In genomic region chr6:130366011-130366963, GRCh38 we compare ENCODE assay signal across 8 cellular contexts. TPM values are rescaled to one million over a fixed set of nuclear protein-coding genes. Genes with fewer than 3 reads are reported as not detected.
DNase-seq lines count a peak whose midpoint lies in the region; ATAC-seq, FAIRE-seq and TF ChIP-seq lines count a peak whose summit lies in the region.

TSS of gene TMEM200A (plus strand) at chr6:130366017. CDS start at chr6:130440423, 74,406 bp downstream.

- no peak for FAIRE-seq in GM12892 (lab: Jason Lieb, UNC)

- ATAC-seq in HG03442 (IDR thresholded peaks at IDR 0.05; ENCODE audit: unreplicated experiment) = peak; percentile 25
- ATAC-seq in stimulated activated naive CD8-positive, alpha-beta T cell treated with anti-CD3 and anti-CD28 coated beads, Interleukin-15, Interleukin-2, amounts not matched to agents 100 U/mL and 50 U/mL, for 24 hours = peak; percentile 44

- DNase-seq in GM12892 (ENCODE audit: insufficient read length) (peak; percentile 23), endothelial cell (ENCODE audit: low spot score) (peak; percentile 65), mesothelial cell of epicardium (ENCODE audit: low spot score in 2 of 2, unreplicated experiment in 2 of 2) (peak; percentile 40 to 61), HUDEP-2 (lab: John Stamatoyannopoulos, UW; ENCODE audit: unreplicated experiment in 76 of 76) (no peak), epidermal melanocyte (ENCODE audit: insufficient read length, low spot score) (no peak)
- DNase-seq in activated CD4-positive, alpha-beta T cell treated with anti-CD3 and anti-CD28 coated beads, Interleukin-2, amount 50 U/mL, for 48 hours = peak; percentile 30 to 45
- peak; percentile 52 for DNase-seq in stimulated activated naive CD8-positive, alpha-beta T cell treated with anti-CD3 and anti-CD28 coated beads, Interleukin-15, Interleukin-2, amounts not matched to agents 100 U/mL and 50 U/mL, for 24 hours

- no peak for TF ChIP-seq CTCF in endothelial cell (IDR thresholded peaks at IDR 0.05; ENCODE audit: unreplicated experiment)
- TF ChIP-seq CTCF in mesothelial cell of epicardium (IDR thresholded peaks at IDR 0.05; ENCODE audit: unreplicated experiment) = no peak

- peak within 1 kb of the TSS; percentile 57 for H3K27ac Mint-ChIP-seq in endothelial cell (ENCODE audit: unreplicated experiment)
- H3K27ac Mint-ChIP-seq in mesothelial cell of epicardium = peak within 1 kb of the TSS; percentile 85

- H3K9me3 Mint-ChIP-seq in endothelial cell (ENCODE audit: unreplicated experiment) = no peaks in the 10 kb centered on the region
- no peaks in the 10 kb centered on the region for H3K9me3 Mint-ChIP-seq in mesothelial cell of epicardium

- H3K27me3 Mint-ChIP-seq in endothelial cell (ENCODE audit: unreplicated experiment) = no peaks in the 10 kb centered on the region
- peaks cover 32% of the 10 kb centered on the region for H3K27me3 Mint-ChIP-seq in mesothelial cell of epicardium (ENCODE audit: low read depth)

- H3K36me3 Mint-ChIP-seq in endothelial cell (ENCODE audit: low read depth, unreplicated experiment) = no peaks in the 10 kb centered on the region
- H3K36me3 Mint-ChIP-seq in mesothelial cell of epicardium = no peaks in the 10 kb centered on the region

- peak within 1 kb of the TSS; percentile 89 for H3K4me3 Mint-ChIP-seq in endothelial cell (ENCODE audit: unreplicated experiment)
- peak within 1 kb of the TSS; percentile 89 for H3K4me3 Mint-ChIP-seq in mesothelial cell of epicardium

- peaks cover 5% of the 10 kb centered on the region for H3K4me1 Mint-ChIP-seq in endothelial cell (ENCODE audit: unreplicated experiment)
- peaks cover 14% of the 10 kb centered on the region for H3K4me1 Mint-ChIP-seq in mesothelial cell of epicardium

- TF ChIP-seq POLR2A in GM12892 (IDR thresholded peaks at IDR 0.05; ENCODE audit: low read depth, low read length) = no peak

RNA-seq across cellular contexts. Expression of gene TMEM200A, which starts in this region (rescaled TPM):
- polyA plus RNA-seq in GM12892 (2012; ENCODE audit: missing spikeins) = 14.3 TPM
- total RNA-seq in endothelial cell (ENCODE audit: unreplicated experiment) = 3.5 TPM
- total RNA-seq in mesothelial cell of epicardium = 10.6 to 11.3 TPM (median 11.3 TPM) in 3 replicates

Comparison
In these comparisons a context has a peak if more than half of its experiments do, and no peak if none do; other contexts are left out.
1. DNase-seq: peak in GM12892 (single experiment), activated CD4-positive, alpha-beta T cell treated with anti-CD3 and anti-CD28 coated beads, Interleukin-2, amount 50 U/mL, for 48 hours (2 of 2), endothelial cell (single experiment), mesothelial cell of epicardium (2 of 2) and stimulated activated naive CD8-positive, alpha-beta T cell treated with anti-CD3 and anti-CD28 coated beads, Interleukin-15, Interleukin-2, amounts not matched to agents 100 U/mL and 50 U/mL, for 24 hours (single experiment); none in HUDEP-2 (0 of 76) and epidermal melanocyte (single experiment).